29 cellular contexts compared by ENCODE assay signal in the genomic region with DNA sequence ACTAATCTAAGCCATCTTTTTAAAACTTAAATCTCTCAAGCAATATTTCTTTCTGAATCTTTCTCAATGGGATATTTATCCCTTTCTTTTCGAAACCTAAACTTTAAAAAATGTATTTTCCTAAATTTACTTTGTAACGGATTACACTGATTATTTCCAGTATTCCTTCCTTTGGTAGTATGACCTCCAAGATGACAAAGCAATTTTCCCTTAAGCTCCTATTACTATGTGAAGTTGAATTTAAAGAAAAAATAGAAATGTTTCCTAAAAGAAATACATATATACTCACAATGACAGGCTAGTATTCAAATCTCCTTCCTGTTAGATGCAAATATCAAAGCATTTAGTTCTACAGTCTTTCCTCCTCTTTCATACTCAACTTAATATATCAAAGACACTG. TPM values are rescaled to one million over a fixed set of nuclear protein-coding genes. Genes with fewer than 3 reads are reported as not detected.
DNase-seq lines count a peak whose midpoint lies in the region; ATAC-seq, FAIRE-seq and TF ChIP-seq lines count a peak whose summit lies in the region.
"Had no signal": no experiment of that assay in that cellular context is flagged by ENCODE, and none has a peak within 500 bp of the region (broad histone marks: within the 10 kb centered on the region; RNA-seq: fewer than 3 reads in every experiment).

No MANE protein-coding gene starts in this region.

- H4K91ac ChIP-seq in mesenchymal stem cell (ENCODE audit: low read length): no peak overlapping the region

- H2BK15ac ChIP-seq in mesenchymal stem cell (ENCODE audit: low read depth, poor library complexity, severe bottlenecking): no peak overlapping the region

- no peak for TF ChIP-seq POLR2A in H54 (IDR thresholded peaks at IDR 0.05; ENCODE audit: low read depth, low read length)

- H2BK12ac ChIP-seq in mesenchymal stem cell (ENCODE audit: low read length in 2 of 2): no peak overlapping the region

- H2BK120ac ChIP-seq in mesenchymal stem cell (ENCODE audit: low read depth, low read length): no peak overlapping the region

- H2BK5ac ChIP-seq in mesenchymal stem cell (ENCODE audit: low read depth, low read length, poor library complexity, severe bottlenecking): no peak overlapping the region

- POLR2A ChIA-PET in A673 (lab: Charles Lee; ENCODE audit: low non-redundant PET): no interaction called here

- H3K18ac ChIP-seq in mesenchymal stem cell (ENCODE audit: low read depth in 1 of 2, low read length in 2 of 2): no peak overlapping the region

- no peaks in the 10 kb centered on the region for H3K36me3 Mint-ChIP-seq in immature natural killer cell
- H3K36me3 Mint-ChIP-seq: IgD-negative memory B cell had no signal

- CTCF ChIA-PET in A673 (lab: Charles Lee): no interaction called here

- H3K9ac ChIP-seq in SU-DHL-6 (ENCODE audit: low read length) (no peak overlapping the region), mesenchymal stem cell (ENCODE audit: low read length) (peak overlapping the region; percentile 33)

- peak overlapping the region; percentile 21 for H3K27ac ChIP-seq in A673 (ENCODE audit: low read depth, low read length, poor library complexity, severe bottlenecking)
- peak overlapping the region; percentile 10; the same call in 1 of the 2 replicates for H3K27ac ChIP-seq in SU-DHL-6 (ENCODE audit: low read depth, low read length)
- no peak overlapping the region for H3K27ac ChIP-seq in mesenchymal stem cell (ENCODE audit: low read length, poor library complexity, severe bottlenecking)
- H3K27ac ChIP-seq: right lobe of liver, tibial artery, vagina had no signal

- DNase-seq in A673 (ENCODE audit: low spot score) (no peak), H54 (ENCODE audit: insufficient read length, low spot score) (no peak), mesenchymal stem cell (no peak), immature natural killer cell (no peak), HTR-8/SVneo (ENCODE audit: insufficient read length, low spot score) (no peak), NCI-H146 (lab: John Stamatoyannopoulos, UW) (no peak)
- DNase-seq: ACHN; activated CD4-positive, alpha-beta T cell treated with anti-CD3 and anti-CD28 coated beads for 36 hours; activated CD8-positive, alpha-beta T cell treated with anti-CD3 and anti-CD28 coated beads, Interleukin-2, amount 10 ng/mL, durations not matched to agents 7 days and 5 days; activated gamma-delta T cell; activated naive CD8-positive, alpha-beta T cell treated with anti-CD3 and anti-CD28 coated beads, Interleukin-2, amount 50 U/mL, for 24 hours; BE2C; central memory CD4-positive, alpha-beta T cell; DMS 273 treated with DMSO at 0.1 percent for 48 hours; effector memory CD8-positive, alpha-beta T cell; H7; NCI-H1105; NCI-H1930; NCI-H526; right lobe of liver; stimulated activated CD4-positive, alpha-beta T cell treated with anti-CD3 and anti-CD28 coated beads, Interleukin-4, amount 100 ng/mL, for 1 hour; tibial artery had no signal

- H3K27me3 Mint-ChIP-seq in immature natural killer cell (ENCODE audit: low read depth in 3 of 3): peaks cover 2% of the 10 kb centered on the region in 3 donors
- H3K27me3 Mint-ChIP-seq: activated CD4-positive, alpha-beta T cell treated with anti-CD3 and anti-CD28 coated beads for 36 hours; activated naive CD8-positive, alpha-beta T cell treated with anti-CD3 and anti-CD28 coated beads, Interleukin-2, amount 50 U/mL, for 24 hours; effector memory CD8-positive, alpha-beta T cell; IgD-negative memory B cell; progenitor cell of endocrine pancreas had no signal

- H3K27ac Mint-ChIP-seq in immature natural killer cell: no peak overlapping the region
- H3K27ac Mint-ChIP-seq: activated CD4-positive, alpha-beta T cell treated with anti-CD3 and anti-CD28 coated beads for 36 hours; activated CD8-positive, alpha-beta T cell treated with anti-CD3 and anti-CD28 coated beads, Interleukin-2, amount 10 ng/mL, durations not matched to agents 7 days and 5 days; activated naive CD8-positive, alpha-beta T cell treated with anti-CD3 and anti-CD28 coated beads, Interleukin-2, amount 50 U/mL, for 24 hours; IgD-negative memory B cell; progenitor cell of endocrine pancreas had no signal

- H3K9me2 ChIP-seq in SU-DHL-6 (replicated peaks; ENCODE audit: insufficient read depth, low read length): no peaks in the 10 kb centered on the region

- H3K14ac ChIP-seq in mesenchymal stem cell (ENCODE audit: low read length in 2 of 2): no peak overlapping the region

- H4K20me1 ChIP-seq in SU-DHL-6 (ENCODE audit: low read depth, low read length): peaks cover 76% of the 10 kb centered on the region

- intact Hi-C loops in A673 (cut with micrococcal nuclease; ENCODE audit: unreplicated experiment): no loop called here

- no peak overlapping the region for H3K23ac ChIP-seq in mesenchymal stem cell (ENCODE audit: low read length in 2 of 2)

- H3K4me3 Mint-ChIP-seq in immature natural killer cell: no peak overlapping the region
- H3K4me3 Mint-ChIP-seq: activated CD4-positive, alpha-beta T cell treated with anti-CD3 and anti-CD28 coated beads for 36 hours; activated CD8-positive, alpha-beta T cell treated with anti-CD3 and anti-CD28 coated beads, Interleukin-2, amount 10 ng/mL, durations not matched to agents 7 days and 5 days; activated naive CD8-positive, alpha-beta T cell treated with anti-CD3 and anti-CD28 coated beads, Interleukin-2, amount 50 U/mL, for 24 hours; effector memory CD8-positive, alpha-beta T cell had no signal

- no TSS peak for BruUV-seq in A673 (replicated peaks; lab: Mats Ljungman, UMichigan)

- H3K9me3 ChIP-seq in A673 (ENCODE audit: low read depth, low read length, poor library complexity, severe bottlenecking) (no peaks in the 10 kb centered on the region), SU-DHL-6 (ENCODE audit: insufficient read depth, low read length) (no peaks in the 10 kb centered on the region), mesenchymal stem cell (ENCODE audit: control insufficient read depth, low read length) (no peaks in the 10 kb centered on the region)
- H3K9me3 ChIP-seq: BE2C, tibial artery, vagina had no signal

- H3K4me2 ChIP-seq in SU-DHL-6 (ENCODE audit: low read depth, low read length, poor library complexity, severe bottlenecking): peak overlapping the region; percentile 34
- no peak overlapping the region for H3K4me2 ChIP-seq in mesenchymal stem cell (ENCODE audit: low read length, poor library complexity, severe bottlenecking)

- H3K4me1 ChIP-seq in A673 (ENCODE audit: insufficient read depth, low read length, poor library complexity, severe bottlenecking) (peaks cover 31% of the 10 kb centered on the region), mesenchymal stem cell (ENCODE audit: control insufficient read depth, insufficient read depth, low read depth, low read length) (no peaks in the 10 kb centered on the region)

- H3K27me3 ChIP-seq in A673 (replicated peaks; ENCODE audit: insufficient read depth, low read depth, low read length, poor library complexity) (no peaks in the 10 kb centered on the region), SU-DHL-6 (ENCODE audit: low read length) (no peaks in the 10 kb centered on the region), mesenchymal stem cell (ENCODE audit: control insufficient read depth in 1 of 2, insufficient read depth in 1 of 2, low read length in 2 of 2) (no peaks in the 10 kb centered on the region)
- H3K27me3 ChIP-seq: BE2C, right lobe of liver, tibial artery, vagina had no signal

- no peak overlapping the region for H3K4ac ChIP-seq in mesenchymal stem cell (ENCODE audit: low read depth in 1 of 2, low read length in 2 of 2)

- H3K36me3 ChIP-seq in A673 (ENCODE audit: insufficient read depth, low read length, poor library complexity, severe bottlenecking) (no peaks in the 10 kb centered on the region), SU-DHL-6 (ENCODE audit: low read length) (no peaks in the 10 kb centered on the region), mesenchymal stem cell (ENCODE audit: control insufficient read depth in 1 of 2, insufficient read depth in 2 of 2, low read depth in 1 of 2, low read length in 2 of 2) (no peaks in the 10 kb centered on the region)
- H3K36me3 ChIP-seq: BE2C, right lobe of liver, tibial artery, vagina had no signal

- H2AFZ ChIP-seq in SU-DHL-6 (ENCODE audit: low read depth, low read length, severe bottlenecking) (no peak overlapping the region), mesenchymal stem cell (ENCODE audit: low read depth, low read length) (no peak overlapping the region)

- H2AK5ac ChIP-seq in mesenchymal stem cell (ENCODE audit: low read length, severe bottlenecking): no peak overlapping the region

- TF ChIP-seq CTCF in A673 (conservative IDR thresholded peaks at IDR 0.05; ENCODE audit: low read depth, low read length) (no peak), SU-DHL-6 (IDR thresholded peaks at IDR 0.05; ENCODE audit: insufficient read depth, low read length, poor library complexity, severe bottlenecking) (no peak)

- H3K4me3 ChIP-seq in A673 (ENCODE audit: low read depth, low read length, poor library complexity, severe bottlenecking) (no peak overlapping the region), SU-DHL-6 (ENCODE audit: insufficient read depth, low read length, poor library complexity, severe bottlenecking) (no peak overlapping the region), mesenchymal stem cell (ENCODE audit: insufficient read depth in 1 of 2, low read depth in 1 of 2, low read length in 2 of 2) (no peak overlapping the region)
- H3K4me3 ChIP-seq: right lobe of liver, tibial artery, vagina had no signal

- H3K79me1 ChIP-seq in mesenchymal stem cell (replicated peaks; ENCODE audit: low read length, poor library complexity, severe bottlenecking): no peaks in the 10 kb centered on the region

- peaks cover 77 to 97% of the 10 kb centered on the region in 2 donors for H3K4me1 Mint-ChIP-seq in immature natural killer cell

- 100% methylated on average over 1 of the region's 2 CpGs for WGBS in mesenchymal stem cell

- FAIRE-seq in H54 (lab: Jason Lieb, UNC): peak; percentile 15
- FAIRE-seq in HTR-8/SVneo (lab: Jason Lieb, UNC): no peak
- FAIRE-seq: GM18507 had no signal

- no peak overlapping the region for H4K8ac ChIP-seq in mesenchymal stem cell (ENCODE audit: low read length)

- no peak for ATAC-seq in HG03095 (IDR thresholded peaks at IDR 0.05; ENCODE audit: unreplicated experiment)
- ATAC-seq: activated CD4-positive, alpha-beta T cell treated with anti-CD3 and anti-CD28 coated beads for 36 hours; activated CD8-positive, alpha-beta T cell treated with anti-CD3 and anti-CD28 coated beads, Interleukin-2, amount 10 ng/mL, durations not matched to agents 7 days and 5 days; activated naive CD8-positive, alpha-beta T cell treated with anti-CD3 and anti-CD28 coated beads, Interleukin-2, amount 50 U/mL, for 24 hours; effector memory CD8-positive, alpha-beta T cell; right lobe of liver; Right ventricle myocardium inferior had no signal

- H3K9me3 Mint-ChIP-seq in immature natural killer cell: no peaks in the 10 kb centered on the region
- H3K9me3 Mint-ChIP-seq: activated naive CD8-positive, alpha-beta T cell treated with anti-CD3 and anti-CD28 coated beads, Interleukin-2, amount 50 U/mL, for 24 hours; effector memory CD8-positive, alpha-beta T cell; IgD-negative memory B cell had no signal

- peaks cover 15% of the 10 kb centered on the region; the same call in 1 of the 2 replicates for H3F3A ChIP-seq in SU-DHL-6 (ENCODE audit: insufficient read depth)

- H3K79me2 ChIP-seq in SU-DHL-6 (ENCODE audit: insufficient read depth, low read length): peaks cover 100% of the 10 kb centered on the region

RNA-seq across cellular contexts. Expression of a gene that starts 15.8 kb away (rescaled TPM):
- 57.0 and 58.0 TPM in 2 replicates for total RNA-seq in A673 (2021)
- polyA plus RNA-seq in mesenchymal stem cell (2013, experiment 1 of 2): 22.2 TPM
- 21.4 TPM for polyA plus RNA-seq in mesenchymal stem cell (2013, experiment 2 of 2)
- polyA plus RNA-seq in immature natural killer cell: 10 to 100 TPM in 2 of 3 donors, 1 to 10 TPM in 1; 9.3 to 33.3 (median 10.7) TPM

RNA-seq across cellular contexts. Expression of a gene that starts 56.6 kb away (rescaled TPM):
- 373 and 380 TPM in 2 replicates for total RNA-seq in A673 (2021)
- polyA plus RNA-seq in mesenchymal stem cell (2013, experiment 1 of 2): 241 TPM
- polyA plus RNA-seq in mesenchymal stem cell (2013, experiment 2 of 2): 262 TPM
- 100 to 1,000 TPM; 265 to 433 (median 333) TPM for polyA plus RNA-seq in immature natural killer cell
